Comparison of ENCODE assay signal across 1 cellular context in the genomic region with DNA sequence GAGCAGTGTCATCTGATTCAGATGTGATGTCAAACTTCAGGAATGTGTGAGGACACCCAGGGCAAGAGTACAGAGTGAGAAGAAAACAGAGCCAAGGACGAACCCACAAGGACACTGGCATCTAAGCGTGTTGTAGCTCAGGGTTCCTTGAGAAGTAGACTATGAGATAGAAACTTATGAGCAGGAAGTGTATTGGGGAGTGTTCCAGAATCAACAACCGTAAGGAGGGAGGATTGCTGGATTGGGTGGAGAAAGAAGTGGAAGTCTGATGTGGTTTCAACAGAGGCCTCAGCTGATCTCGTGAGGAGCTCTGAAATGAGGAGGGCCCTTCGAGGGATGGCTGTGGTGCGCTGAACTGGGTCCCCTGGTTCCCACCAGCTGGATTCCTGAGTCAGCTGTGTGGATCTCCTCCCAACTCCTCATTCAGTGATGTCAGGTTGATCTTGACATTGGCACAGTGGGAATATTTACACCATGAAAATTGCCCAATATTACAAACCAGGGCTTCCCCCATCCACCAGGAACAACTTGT.
TF ChIP-seq lines count a peak whose summit lies in the region.

No MANE protein-coding gene starts in this region.

TF ChIP-seq in IMR-90, 13 proteins besides CTCF, POLR2A, EP300 and RAD21 (continued from another document):
- TF ChIP-seq, protein P1, sequence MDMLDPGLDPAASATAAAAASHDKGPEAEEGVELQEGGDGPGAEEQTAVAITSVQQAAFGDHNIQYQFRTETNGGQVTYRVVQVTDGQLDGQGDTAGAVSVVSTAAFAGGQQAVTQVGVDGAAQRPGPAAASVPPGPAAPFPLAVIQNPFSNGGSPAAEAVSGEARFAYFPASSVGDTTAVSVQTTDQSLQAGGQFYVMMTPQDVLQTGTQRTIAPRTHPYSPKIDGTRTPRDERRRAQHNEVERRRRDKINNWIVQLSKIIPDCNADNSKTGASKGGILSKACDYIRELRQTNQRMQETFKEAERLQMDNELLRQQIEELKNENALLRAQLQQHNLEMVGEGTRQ (IDR thresholded peaks at IDR 0.05; ENCODE audit: low read depth, low read length): no peak
- no peak for TF ChIP-seq NFE2L2 (IDR thresholded peaks at IDR 0.05; ENCODE audit: low read depth, low read length)
- no peak for TF ChIP-seq SMC3 (IDR thresholded peaks at IDR 0.05; ENCODE audit: low read depth, low read length)
- TF ChIP-seq RCOR1 (IDR thresholded peaks at IDR 0.05; ENCODE audit: insufficient replicate concordance, low read length): no peak
- TF ChIP-seq, protein P2, sequence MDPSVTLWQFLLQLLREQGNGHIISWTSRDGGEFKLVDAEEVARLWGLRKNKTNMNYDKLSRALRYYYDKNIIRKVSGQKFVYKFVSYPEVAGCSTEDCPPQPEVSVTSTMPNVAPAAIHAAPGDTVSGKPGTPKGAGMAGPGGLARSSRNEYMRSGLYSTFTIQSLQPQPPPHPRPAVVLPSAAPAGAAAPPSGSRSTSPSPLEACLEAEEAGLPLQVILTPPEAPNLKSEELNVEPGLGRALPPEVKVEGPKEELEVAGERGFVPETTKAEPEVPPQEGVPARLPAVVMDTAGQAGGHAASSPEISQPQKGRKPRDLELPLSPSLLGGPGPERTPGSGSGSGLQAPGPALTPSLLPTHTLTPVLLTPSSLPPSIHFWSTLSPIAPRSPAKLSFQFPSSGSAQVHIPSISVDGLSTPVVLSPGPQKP (IDR thresholded peaks at IDR 0.05; ENCODE audit: borderline replicate concordance, low read depth, low read length): no peak
- TF ChIP-seq RFX5 (IDR thresholded peaks at IDR 0.05; ENCODE audit: low read depth, low read length): no peak
- TF ChIP-seq FOS (IDR thresholded peaks at IDR 0.05; ENCODE audit: low read depth, low read length): no peak
- no peak for TF ChIP-seq MXI1 (IDR thresholded peaks at IDR 0.05; ENCODE audit: borderline replicate concordance, low read depth, low read length)
- no peak for TF ChIP-seq MAZ (IDR thresholded peaks at IDR 0.05; ENCODE audit: borderline replicate concordance, low read depth, low read length)
- no peak for TF ChIP-seq CEBPB (IDR thresholded peaks at IDR 0.05; ENCODE audit: low read depth, low read length)
- no peak for TF ChIP-seq CHD1 (IDR thresholded peaks at IDR 0.05; ENCODE audit: low read depth, low read length)
